In genomic region chr6:3442444-3443220, GRCh38 we compare ENCODE assay signal across 16 cellular contexts. TPM values are rescaled to one million over a fixed set of nuclear protein-coding genes. Genes with fewer than 3 reads are reported as not detected.
DNase-seq lines count a peak whose midpoint lies in the region; TF ChIP-seq lines count a peak whose summit lies in the region.
"Had no signal": no experiment of that assay in that cellular context is flagged by ENCODE, and none has a peak within 500 bp of the region (broad histone marks: within the 10 kb centered on the region; RNA-seq: fewer than 3 reads in every experiment).

No MANE protein-coding gene starts in this region.

- H3K27me3 ChIP-seq in hepatocyte = no peaks in the 10 kb centered on the region
- H3K27me3 ChIP-seq: esophagus squamous epithelium, pancreas, SJSA1 had no signal

- H3K27ac ChIP-seq in hepatocyte = peak overlapping the region; percentile 57
- H3K27ac ChIP-seq: coronary artery, esophagus squamous epithelium, pancreas, SJSA1 had no signal

- H2AFZ ChIP-seq in hepatocyte = no peak overlapping the region

- WGBS in hepatocyte (ENCODE audit: low lambda C conversion rate, missing lambda C conversion rate) = 64% methylated on average over 8 of the region's 8 CpGs

- H3K9me3 ChIP-seq in hepatocyte (ENCODE audit: low read depth) = no peaks in the 10 kb centered on the region
- H3K9me3 ChIP-seq: esophagus squamous epithelium, mucosa of descending colon, pancreas, SJSA1 had no signal

- in situ Hi-C loops in ACHN (cut with HindIII; ENCODE audit: low pct_ligation_motif_present, low pct_unique_long_range_greater_than_20kb, low sequenced_read_pairs) = no loop called here

- H3K79me2 ChIP-seq in hepatocyte = peaks cover 58% of the 10 kb centered on the region

- peaks cover 34% of the 10 kb centered on the region for H3K4me1 ChIP-seq in hepatocyte (ENCODE audit: insufficient read depth)

- H3K4me3 ChIP-seq in hepatocyte = no peak overlapping the region
- H3K4me3 ChIP-seq: coronary artery, esophagus squamous epithelium, mucosa of descending colon, pancreas, SJSA1 had no signal

- no peaks in the 10 kb centered on the region for H3K9me2 ChIP-seq in hepatocyte (replicated peaks; ENCODE audit: insufficient read depth)

- H4K20me1 ChIP-seq in hepatocyte (ENCODE audit: insufficient read depth, poor library complexity, severe bottlenecking) = no peaks in the 10 kb centered on the region

- no peak for TF ChIP-seq CTCF in hepatocyte (IDR thresholded peaks at IDR 0.05; ENCODE audit: poor library complexity)

- H3K36me3 ChIP-seq in hepatocyte (replicated peaks; ENCODE audit: insufficient read depth, low read depth) = no peaks in the 10 kb centered on the region
- H3K36me3 ChIP-seq: esophagus squamous epithelium, pancreas, SJSA1 had no signal

- H3K4me2 ChIP-seq in hepatocyte = no peak overlapping the region

- DNase-seq in ACHN = peak; percentile 73
- DNase-seq in HT-29 (ENCODE audit: low spot score) = peak; percentile 52
- peak; percentile 91 for DNase-seq in amniotic epithelial cell (ENCODE audit: low read depth)
- DNase-seq in hepatocyte (ENCODE audit: low spot score) = peak; percentile 45
- no peak for DNase-seq in ureter (ENCODE audit: low spot score)
- no peak for DNase-seq in NCI-H146 treated with DMSO at 0.1 percent for 48 hours (lab: John Stamatoyannopoulos, UW; ENCODE audit: unreplicated experiment)
- no peak for DNase-seq in MV-4-11 (lab: John Stamatoyannopoulos, UW)
- no peak for DNase-seq in foreskin melanocyte
- DNase-seq: esophagus squamous epithelium; KG1; mucosa of descending colon; NCI-H2081; pancreas; stimulated activated CD4-positive, alpha-beta T cell treated with anti-CD3 and anti-CD28 coated beads, Interleukin-15, amount 100 ng/mL, for 24 hours had no signal

RNA-seq across cellular contexts. Expression of gene SLC22A23, which starts 14.2 kb away (rescaled TPM):
- total RNA-seq in HT-29 (2014; rRNA removed; shearing (Covaris generic)) = 7.5 and 10.8 TPM in 2 replicates
- total RNA-seq in hepatocyte (14.0 and 14.8 TPM in 2 replicates), ureter (42.4 TPM)
- polyA plus RNA-seq in hepatocyte = 13.1 and 14.3 TPM in 2 replicates

Comparison
In these comparisons a context has a peak if more than half of its experiments do, and no peak if none do; other contexts are left out.
1. DNase-seq: peak in ACHN (single experiment), HT-29 (single experiment), amniotic epithelial cell (single experiment) and hepatocyte (single experiment); none in ureter (single experiment), NCI-H146 treated with DMSO at 0.1 percent for 48 hours (single experiment), MV-4-11 (single experiment) and foreskin melanocyte (single experiment).